ENCODE assay signal across 26 cellular contexts in the genomic region with DNA sequence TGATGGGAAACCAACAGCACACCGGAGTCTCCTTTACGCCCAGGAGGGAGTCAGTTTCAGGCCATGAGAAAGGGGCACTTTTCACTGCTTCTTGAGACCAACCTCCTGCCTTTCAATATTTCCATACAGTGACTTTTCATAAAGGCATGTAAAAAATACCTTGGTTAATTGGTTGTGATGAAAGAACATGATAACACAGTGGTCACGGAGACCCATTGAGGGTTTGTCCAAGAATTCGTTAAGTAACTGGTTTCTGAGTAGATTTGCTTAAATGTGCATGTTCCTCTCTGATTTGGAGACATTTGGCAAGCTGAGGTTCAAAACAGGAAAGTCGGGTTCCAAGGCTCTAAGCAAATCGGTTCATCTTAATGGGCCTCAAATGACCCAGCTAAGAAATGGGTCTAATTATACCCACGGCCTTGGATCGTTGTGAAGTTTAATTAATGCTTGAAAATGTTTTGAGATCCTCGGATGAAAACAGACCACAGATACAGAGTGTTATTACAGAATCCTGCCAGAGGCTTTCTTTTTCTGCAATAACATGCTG.
"Had no signal": no experiment of that assay in that cellular context is flagged by ENCODE, and none has a peak within 500 bp of the region (broad histone marks: within the 10 kb centered on the region; RNA-seq: fewer than 3 reads in every experiment).

No MANE protein-coding gene starts in this region.

- H3K4me1 ChIP-seq: breast epithelium, esophagus muscularis mucosa, gastroesophageal sphincter, upper lobe of left lung had no signal

- H3K9me3 ChIP-seq: thoracic aorta had no signal

- H3K27ac Mint-ChIP-seq: activated CD4-positive, alpha-beta memory T cell treated with anti-CD3 and anti-CD28 coated beads, Interleukin-2, amount 10 ng/mL, durations not matched to agents 7 days and 5 days; activated CD4-positive, alpha-beta T cell treated with anti-CD3 and anti-CD28 coated beads, Interleukin-2, amount 10 ng/mL, durations not matched to agents 24 days and 14 days; activated naive CD4-positive, alpha-beta T cell treated with anti-CD3 and anti-CD28 coated beads, Interleukin-2, amount 50 U/mL, for 24 hours; activated T-helper 1 cell treated with anti-CD3 and anti-CD28 coated beads, Interleukin-12 subunit alpha, Interleukin-12 subunit beta, Interleukin-2, Interleukin-4 antibody, amounts not matched to agents 30 ng/mL and 10 ng/mL and 1 ng/mL, durations not matched to agents 14 hours and 24 hours and 36 hours; effector memory CD8-positive, alpha-beta T cell; naive thymus-derived CD4-positive, alpha-beta T cell; progenitor cell of endocrine pancreas; T-cell; T-helper 2 cell treated with Interferon-gamma antibody and Interleukin-4, amounts not matched to agents 5 μg/mL and 100 μg/mL, for 36 hours had no signal

- H3K4me1 Mint-ChIP-seq: activated CD4-positive, alpha-beta memory T cell treated with anti-CD3 and anti-CD28 coated beads, Interleukin-2, amount 10 ng/mL, durations not matched to agents 7 days and 5 days; activated CD4-positive, alpha-beta T cell treated with anti-CD3 and anti-CD28 coated beads, Interleukin-2, amount 10 ng/mL, durations not matched to agents 24 days and 14 days; activated naive CD4-positive, alpha-beta T cell treated with anti-CD3 and anti-CD28 coated beads, Interleukin-2, amount 50 U/mL, for 24 hours; central memory CD8-positive, alpha-beta T cell; naive thymus-derived CD4-positive, alpha-beta T cell; T-cell had no signal

- H3K36me3 Mint-ChIP-seq: T-cell had no signal

- H3K27me3 ChIP-seq: breast epithelium, upper lobe of left lung had no signal

- DNase-seq: activated CD4-positive, alpha-beta memory T cell treated with anti-CD3 and anti-CD28 coated beads, Interleukin-2, amount 10 ng/mL, durations not matched to agents 7 days and 5 days; activated CD4-positive, alpha-beta T cell treated with anti-CD3 and anti-CD28 coated beads, Interleukin-2, amount 10 ng/mL, durations not matched to agents 24 days and 14 days; activated gamma-delta T cell; aorta; effector memory CD8-positive, alpha-beta T cell; head of caudate nucleus; hypothalamus; kidney; naive thymus-derived CD4-positive, alpha-beta T cell; stimulated activated CD4-positive, alpha-beta T cell treated with anti-CD3 and anti-CD28 coated beads, Interleukin-2, amount 100 ng/mL, for 48 hours; stimulated activated naive CD4-positive, alpha-beta T cell; T-cell; upper lobe of left lung had no signal

- H3K36me3 ChIP-seq: breast epithelium, esophagus muscularis mucosa, gastroesophageal sphincter, thoracic aorta, upper lobe of left lung had no signal

- H3K27ac ChIP-seq: breast epithelium, esophagus muscularis mucosa, gastroesophageal sphincter, thoracic aorta, upper lobe of left lung, VCaP had no signal

- ATAC-seq: activated CD4-positive, CD25-positive, alpha-beta regulatory T cell treated with anti-CD3 and anti-CD28 coated beads, Interleukin-2, amount 50 U/mL, for 24 hours; effector memory CD8-positive, alpha-beta T cell; gastroesophageal sphincter; left lobe of liver; naive thymus-derived CD4-positive, alpha-beta T cell; T-cell had no signal

- H3K4me3 Mint-ChIP-seq: activated CD4-positive, alpha-beta memory T cell treated with anti-CD3 and anti-CD28 coated beads, Interleukin-2, amount 10 ng/mL, durations not matched to agents 7 days and 5 days; activated CD4-positive, alpha-beta T cell treated with anti-CD3 and anti-CD28 coated beads, Interleukin-2, amount 10 ng/mL, durations not matched to agents 24 days and 14 days; activated naive CD4-positive, alpha-beta T cell treated with anti-CD3 and anti-CD28 coated beads, Interleukin-2, amount 50 U/mL, for 24 hours; activated T-helper 1 cell treated with anti-CD3 and anti-CD28 coated beads, Interleukin-12 subunit alpha, Interleukin-12 subunit beta, Interleukin-2, Interleukin-4 antibody, amounts not matched to agents 30 ng/mL and 10 ng/mL and 1 ng/mL, durations not matched to agents 14 hours and 24 hours and 36 hours; central memory CD8-positive, alpha-beta T cell; effector memory CD8-positive, alpha-beta T cell; naive thymus-derived CD4-positive, alpha-beta T cell; T-cell; T-helper 2 cell treated with Interferon-gamma antibody and Interleukin-4, amounts not matched to agents 5 μg/mL and 100 μg/mL, for 36 hours had no signal

- H3K4me3 ChIP-seq: breast epithelium, esophagus muscularis mucosa, gastroesophageal sphincter, lung, thoracic aorta, upper lobe of left lung had no signal

- H3K9me3 Mint-ChIP-seq: activated CD4-positive, alpha-beta memory T cell treated with anti-CD3 and anti-CD28 coated beads, Interleukin-2, amount 10 ng/mL, durations not matched to agents 7 days and 5 days; activated CD4-positive, alpha-beta T cell treated with anti-CD3 and anti-CD28 coated beads, Interleukin-2, amount 10 ng/mL, durations not matched to agents 24 days and 14 days; activated naive CD4-positive, alpha-beta T cell treated with anti-CD3 and anti-CD28 coated beads, Interleukin-2, amount 50 U/mL, for 24 hours; activated T-helper 1 cell treated with anti-CD3 and anti-CD28 coated beads, Interleukin-12 subunit alpha, Interleukin-12 subunit beta, Interleukin-2, Interleukin-4 antibody, amounts not matched to agents 30 ng/mL and 10 ng/mL and 1 ng/mL, durations not matched to agents 14 hours and 24 hours and 36 hours; effector memory CD8-positive, alpha-beta T cell; T-helper 2 cell treated with Interferon-gamma antibody and Interleukin-4, amounts not matched to agents 5 μg/mL and 100 μg/mL, for 36 hours had no signal
